In the genomic region with DNA sequence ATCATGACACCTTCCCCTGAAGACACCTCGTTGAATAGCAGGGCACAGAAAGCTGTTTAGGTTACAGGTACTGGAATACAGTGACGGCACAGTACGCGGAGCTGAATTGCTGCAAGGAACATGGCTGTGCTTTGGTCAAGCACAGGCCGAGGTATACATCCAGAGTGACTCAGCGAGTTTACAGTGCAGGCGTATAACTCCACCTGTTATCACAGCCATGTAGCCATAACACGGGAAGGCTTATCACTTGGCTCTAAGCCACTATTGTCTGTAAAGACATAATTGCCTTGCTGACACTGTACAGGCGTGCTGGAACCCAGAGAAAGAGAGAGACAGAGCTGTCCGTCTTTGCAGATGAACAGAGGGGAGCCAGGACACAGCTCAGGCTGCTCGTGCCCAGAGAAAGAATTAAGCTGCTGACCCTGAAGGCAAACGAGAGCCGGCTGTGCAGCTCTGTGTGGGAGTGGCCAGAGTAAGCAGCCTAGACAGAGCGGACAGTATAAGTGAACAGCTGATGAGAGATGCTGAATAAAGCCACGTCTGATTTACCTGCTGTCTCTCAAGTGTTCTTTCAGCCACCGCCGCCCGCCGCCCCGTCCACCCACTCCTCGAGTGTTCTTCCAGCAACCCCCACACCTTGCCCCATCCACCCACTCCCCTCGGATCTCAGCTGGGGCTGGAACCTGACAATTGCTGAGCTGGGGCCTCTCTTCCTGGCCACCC, we compare ENCODE assay signal across 9 cellular contexts.
DNase-seq lines count a peak whose midpoint lies in the region; ATAC-seq and TF ChIP-seq lines count a peak whose summit lies in the region.
"Had no signal": no experiment of that assay in that cellular context is flagged by ENCODE, and none has a peak within 500 bp of the region (broad histone marks: within the 10 kb centered on the region; RNA-seq: fewer than 3 reads in every experiment).

No MANE protein-coding gene starts in this region.

- no peaks in the 10 kb centered on the region for H3K9me3 ChIP-seq in HEK293 (ENCODE audit: control insufficient read depth, insufficient read depth, low read depth, low read length)
- H3K9me3 ChIP-seq in adipocyte (ENCODE audit: control insufficient read depth, low read length) = no peaks in the 10 kb centered on the region

- H3K36me3 ChIP-seq in HEK293 (ENCODE audit: control insufficient read depth in 2 of 2, insufficient read depth in 1 of 2, low read length in 2 of 2) (no peaks in the 10 kb centered on the region), adipocyte (ENCODE audit: control insufficient read depth, insufficient read depth, low read length, severe bottlenecking) (no peaks in the 10 kb centered on the region), rectal smooth muscle tissue (ENCODE audit: control insufficient read depth, insufficient read depth, low read length) (no peaks in the 10 kb centered on the region)

- POLR2A ChIA-PET in HEK293 (lab: Yijun Ruan, JAX) = interaction anchor here (0.5 to 2.3 kb wide), 4 partner anchors 9 to 88 kb away, joined by 4 to 11 read pairs (median 7); partner anchors contain the start of gene PPP1CB

- intact Hi-C loops in cardiac septum (cut with DNase I) = no loop called here

- no peak for TF ChIP-seq CTCF in HEK293 (tag by site-specific recombination; IDR thresholded peaks at IDR 0.05)

- CTCF ChIA-PET in HEK293 (lab: Yijun Ruan, JAX) = interaction anchor here (0.6 to 3.8 kb wide), 7 partner anchors 9 to 364 kb away, joined by 3 to 20 read pairs (median 3); no protein-coding TSS in a partner anchor

- ATAC-seq in GM21526 (IDR thresholded peaks at IDR 0.05; ENCODE audit: low FRiP score, unreplicated experiment) = no peak

- H3K4me1 ChIP-seq in HEK293 (ENCODE audit: control insufficient read depth, insufficient read depth, low read length) = 0 out of 2 replicates have a peak, but pooled peaks cover 6% of the 10 kb centered on the region
- H3K4me1 ChIP-seq in adipocyte (ENCODE audit: control insufficient read depth, insufficient read depth, low read length) = peaks cover 49% of the 10 kb centered on the region
- H3K4me1 ChIP-seq in rectal smooth muscle tissue (ENCODE audit: control insufficient read depth, insufficient read depth, low read length) = peaks cover 53% of the 10 kb centered on the region

- no peaks in the 10 kb centered on the region for H3K27me3 ChIP-seq in adipocyte (replicated peaks; ENCODE audit: control insufficient read depth, insufficient read depth, low read length)
- no peaks in the 10 kb centered on the region for H3K27me3 ChIP-seq in rectal smooth muscle tissue (ENCODE audit: control insufficient read depth, insufficient read depth, low read length)

- DNase-seq in adipocyte (ENCODE audit: low read depth) (peak; percentile 69), cardiac septum (ENCODE audit: low spot score) (peak; percentile 71), C1 segment of cervical spinal cord (lab: John Stamatoyannopoulos, UW) (no peak), NCI-H187 treated with DMSO at 0.1 percent for 48 hours (lab: John Stamatoyannopoulos, UW) (no peak)
- no peak for DNase-seq in stimulated activated CD4-positive, alpha-beta T cell treated with anti-CD3 and anti-CD28 coated beads, Interleukin-4, amount 100 ng/mL, for 24 hours
- DNase-seq: NCI-H1930 had no signal

- H3K4me3 ChIP-seq in HEK293 (ENCODE audit: low read depth, low read length) (no peak overlapping the region), adipocyte (ENCODE audit: low read length) (peak overlapping the region; percentile 39), rectal smooth muscle tissue (ENCODE audit: low read length) (no peak overlapping the region)

- no peak overlapping the region for H3K27ac ChIP-seq in HEK293 (ENCODE audit: extremely low read depth, low read depth, low read length)
- peak overlapping the region; percentile 87 for H3K27ac ChIP-seq in rectal smooth muscle tissue (ENCODE audit: low read depth, low read length)

- H3K9ac ChIP-seq in adipocyte (ENCODE audit: low read length) (peak overlapping the region; percentile 63), rectal smooth muscle tissue (ENCODE audit: low read length) (no peak overlapping the region)

TF ChIP-seq in HEK293, 187 proteins besides CTCF, POLR2A, EP300 and RAD21 (continues in another document):
- TF ChIP-seq REPIN1 (tag by site-specific recombination; IDR thresholded peaks at IDR 0.05; ENCODE audit: low read depth) (no peak), ZNF610 (tag by site-specific recombination; IDR thresholded peaks at IDR 0.05; ENCODE audit: borderline replicate concordance) (no peak), BCL6B (tag by site-specific recombination; IDR thresholded peaks at IDR 0.05) (no peak), PRDM10 (tag by site-specific recombination; IDR thresholded peaks at IDR 0.05) (no peak), SCRT2 (tag by site-specific recombination; IDR thresholded peaks at IDR 0.05) (peak; percentile 67), ZNF585B (tag by site-specific recombination; IDR thresholded peaks at IDR 0.05) (no peak), ZNF600 (tag by site-specific recombination; IDR thresholded peaks at IDR 0.05) (peak; percentile 25; the same call in 1 of the 2 replicates), EGR2 (tag by site-specific recombination; IDR thresholded peaks at IDR 0.05; ENCODE audit: low read depth) (peak; percentile 62; the same call in 1 of the 2 replicates), TRIM28 (IDR thresholded peaks at IDR 0.05; ENCODE audit: borderline replicate concordance, low read length) (peak; percentile 93; the same call in 1 of the 2 replicates), ZNF138 (tag by site-specific recombination; IDR thresholded peaks at IDR 0.05; ENCODE audit: borderline replicate concordance) (no peak)
- TF ChIP-seq, protein P1, sequence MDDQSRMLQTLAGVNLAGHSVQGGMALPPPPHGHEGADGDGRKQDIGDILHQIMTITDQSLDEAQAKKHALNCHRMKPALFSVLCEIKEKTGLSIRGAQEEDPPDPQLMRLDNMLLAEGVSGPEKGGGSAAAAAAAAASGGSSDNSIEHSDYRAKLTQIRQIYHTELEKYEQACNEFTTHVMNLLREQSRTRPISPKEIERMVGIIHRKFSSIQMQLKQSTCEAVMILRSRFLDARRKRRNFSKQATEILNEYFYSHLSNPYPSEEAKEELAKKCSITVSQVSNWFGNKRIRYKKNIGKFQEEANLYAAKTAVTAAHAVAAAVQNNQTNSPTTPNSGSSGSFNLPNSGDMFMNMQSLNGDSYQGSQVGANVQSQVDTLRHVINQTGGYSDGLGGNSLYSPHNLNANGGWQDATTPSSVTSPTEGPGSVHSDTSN (CRISPR knock-in tag; IDR thresholded peaks at IDR 0.05) = no peak

Comparison
In these comparisons a context has a peak if more than half of its experiments do, and no peak if none do; other contexts are left out.
1. DNase-seq: peak in adipocyte (single experiment) and cardiac septum (single experiment); none in stimulated activated CD4-positive, alpha-beta T cell treated with anti-CD3 and anti-CD28 coated beads, Interleukin-4, amount 100 ng/mL, for 24 hours (single experiment), C1 segment of cervical spinal cord (0 of 14) and NCI-H187 treated with DMSO at 0.1 percent for 48 hours (single experiment).